In the genomic region with DNA sequence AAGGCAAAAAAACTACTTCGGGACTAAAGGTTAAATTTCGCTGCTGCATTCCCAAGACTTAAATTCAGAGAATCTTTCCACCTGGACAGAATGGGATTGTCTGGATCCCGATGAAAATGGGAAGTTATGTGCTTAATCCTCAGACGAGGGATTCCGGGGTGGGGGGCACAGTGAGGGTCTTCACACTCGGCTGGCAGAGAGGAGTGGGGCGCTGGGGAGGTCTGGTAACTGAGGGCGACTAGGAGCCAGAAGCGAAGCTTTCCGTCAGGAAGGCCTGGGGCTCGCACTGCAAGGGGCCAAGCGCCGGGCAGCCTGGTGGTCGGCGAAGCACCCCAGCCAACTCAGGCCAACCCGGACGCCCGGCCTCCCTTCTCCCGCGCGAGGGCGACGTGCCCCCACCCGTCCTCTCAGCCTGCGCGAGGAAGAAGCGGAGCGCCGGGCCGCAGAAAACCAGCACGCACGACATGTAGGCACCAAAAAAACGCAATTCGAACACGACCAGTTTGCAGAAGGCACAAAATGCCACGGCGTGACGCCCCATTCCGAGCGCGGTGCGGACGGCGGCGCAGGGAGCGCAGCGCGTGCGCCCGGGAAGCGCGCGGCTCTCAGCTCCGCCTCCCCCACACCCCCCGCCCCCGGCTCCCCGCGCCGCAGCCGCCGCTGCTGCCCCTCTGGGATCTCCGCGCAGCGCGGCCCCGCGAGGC, we compare ENCODE assay signal across 1 cellular context.
A peak's percentile ranks its signal among the peaks of the same experiment; 100 is the strongest.
TF ChIP-seq lines count a peak whose summit lies in the region.

No MANE protein-coding gene starts in this region.

TF ChIP-seq in HepG2, 621 proteins besides CTCF, POLR2A, EP300 and RAD21 (continued from another document and continues in another):
- TF ChIP-seq, protein P1, sequence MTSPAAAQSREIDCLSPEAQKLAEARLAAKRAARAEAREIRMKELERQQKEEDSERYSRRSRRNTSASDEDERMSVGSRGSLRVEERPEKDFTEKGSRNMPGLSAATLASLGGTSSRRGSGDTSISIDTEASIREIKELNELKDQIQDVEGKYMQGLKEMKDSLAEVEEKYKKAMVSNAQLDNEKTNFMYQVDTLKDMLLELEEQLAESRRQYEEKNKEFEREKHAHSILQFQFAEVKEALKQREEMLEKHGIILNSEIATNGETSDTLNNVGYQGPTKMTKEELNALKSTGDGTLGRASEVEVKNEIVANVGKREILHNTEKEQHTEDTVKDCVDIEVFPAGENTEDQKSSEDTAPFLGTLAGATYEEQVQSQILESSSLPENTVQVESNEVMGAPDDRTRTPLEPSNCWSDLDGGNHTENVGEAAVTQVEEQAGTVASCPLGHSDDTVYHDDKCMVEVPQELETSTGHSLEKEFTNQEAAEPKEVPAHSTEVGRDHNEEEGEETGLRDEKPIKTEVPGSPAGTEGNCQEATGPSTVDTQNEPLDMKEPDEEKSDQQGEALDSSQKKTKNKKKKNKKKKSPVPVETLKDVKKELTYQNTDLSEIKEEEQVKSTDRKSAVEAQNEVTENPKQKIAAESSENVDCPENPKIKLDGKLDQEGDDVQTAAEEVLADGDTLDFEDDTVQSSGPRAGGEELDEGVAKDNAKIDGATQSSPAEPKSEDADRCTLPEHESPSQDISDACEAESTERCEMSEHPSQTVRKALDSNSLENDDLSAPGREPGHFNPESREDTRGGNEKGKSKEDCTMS (CRISPR knock-in tag; conservative IDR thresholded peaks at IDR 0.05): no peak
- TF ChIP-seq ZNF841 (CRISPR knock-in tag; IDR thresholded peaks at IDR 0.05; ENCODE audit: borderline replicate concordance): peak; percentile 5; the same call in 1 of the 2 replicates
- TF ChIP-seq SP140L (CRISPR knock-in tag; IDR thresholded peaks at IDR 0.05; ENCODE audit: borderline replicate concordance): 0 out of 2 replicates have a peak, but pooled peaks have one; percentile 31
- TF ChIP-seq YEATS4 (CRISPR knock-in tag; IDR thresholded peaks at IDR 0.05; ENCODE audit: borderline replicate concordance): peak; percentile 85
- TF ChIP-seq POGZ (CRISPR knock-in tag; IDR thresholded peaks at IDR 0.05): no peak
- TF ChIP-seq ZNF7 (CRISPR knock-in tag; IDR thresholded peaks at IDR 0.05): 0 out of 2 replicates have a peak, but pooled peaks have one; percentile 18
- TF ChIP-seq ZFX (CRISPR knock-in tag; IDR thresholded peaks at IDR 0.05; ENCODE audit: low read depth): peak; percentile 84
- no peak for TF ChIP-seq ZNF10 (CRISPR knock-in tag; IDR thresholded peaks at IDR 0.05; ENCODE audit: borderline replicate concordance, low read depth)
- TF ChIP-seq, protein P2, sequence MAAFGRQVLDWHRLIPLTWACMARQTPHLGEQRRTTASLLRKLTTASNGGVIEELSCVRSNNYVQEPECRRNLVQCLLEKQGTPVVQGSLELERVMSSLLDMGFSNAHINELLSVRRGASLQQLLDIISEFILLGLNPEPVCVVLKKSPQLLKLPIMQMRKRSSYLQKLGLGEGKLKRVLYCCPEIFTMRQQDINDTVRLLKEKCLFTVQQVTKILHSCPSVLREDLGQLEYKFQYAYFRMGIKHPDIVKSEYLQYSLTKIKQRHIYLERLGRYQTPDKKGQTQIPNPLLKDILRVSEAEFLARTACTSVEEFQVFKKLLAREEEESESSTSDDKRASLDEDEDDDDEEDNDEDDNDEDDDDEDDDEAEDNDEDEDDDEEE (CRISPR knock-in tag; IDR thresholded peaks at IDR 0.05): peak; percentile 58; the same call in 1 of the 2 replicates
- TF ChIP-seq, protein P3, sequence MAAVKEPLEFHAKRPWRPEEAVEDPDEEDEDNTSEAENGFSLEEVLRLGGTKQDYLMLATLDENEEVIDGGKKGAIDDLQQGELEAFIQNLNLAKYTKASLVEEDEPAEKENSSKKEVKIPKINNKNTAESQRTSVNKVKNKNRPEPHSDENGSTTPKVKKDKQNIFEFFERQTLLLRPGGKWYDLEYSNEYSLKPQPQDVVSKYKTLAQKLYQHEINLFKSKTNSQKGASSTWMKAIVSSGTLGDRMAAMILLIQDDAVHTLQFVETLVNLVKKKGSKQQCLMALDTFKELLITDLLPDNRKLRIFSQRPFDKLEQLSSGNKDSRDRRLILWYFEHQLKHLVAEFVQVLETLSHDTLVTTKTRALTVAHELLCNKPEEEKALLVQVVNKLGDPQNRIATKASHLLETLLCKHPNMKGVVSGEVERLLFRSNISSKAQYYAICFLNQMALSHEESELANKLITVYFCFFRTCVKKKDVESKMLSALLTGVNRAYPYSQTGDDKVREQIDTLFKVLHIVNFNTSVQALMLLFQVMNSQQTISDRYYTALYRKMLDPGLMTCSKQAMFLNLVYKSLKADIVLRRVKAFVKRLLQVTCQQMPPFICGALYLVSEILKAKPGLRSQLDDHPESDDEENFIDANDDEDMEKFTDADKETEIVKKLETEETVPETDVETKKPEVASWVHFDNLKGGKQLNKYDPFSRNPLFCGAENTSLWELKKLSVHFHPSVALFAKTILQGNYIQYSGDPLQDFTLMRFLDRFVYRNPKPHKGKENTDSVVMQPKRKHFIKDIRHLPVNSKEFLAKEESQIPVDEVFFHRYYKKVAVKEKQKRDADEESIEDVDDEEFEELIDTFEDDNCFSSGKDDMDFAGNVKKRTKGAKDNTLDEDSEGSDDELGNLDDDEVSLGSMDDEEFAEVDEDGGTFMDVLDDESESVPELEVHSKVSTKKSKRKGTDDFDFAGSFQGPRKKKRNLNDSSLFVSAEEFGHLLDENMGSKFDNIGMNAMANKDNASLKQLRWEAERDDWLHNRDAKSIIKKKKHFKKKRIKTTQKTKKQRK (IDR thresholded peaks at IDR 0.05; ENCODE audit: low read length): no peak
- peak; percentile 77 for TF ChIP-seq DMAP1 (CRISPR knock-in tag; IDR thresholded peaks at IDR 0.05)
- TF ChIP-seq RXRA (CRISPR knock-in tag; IDR thresholded peaks at IDR 0.05): peak; percentile 84
- TF ChIP-seq SRF (IDR thresholded peaks at IDR 0.05; ENCODE audit: low read depth, low read length): no peak
- no peak for TF ChIP-seq NFIB (CRISPR knock-in tag; IDR thresholded peaks at IDR 0.05; ENCODE audit: borderline replicate concordance)
- TF ChIP-seq, protein P4, sequence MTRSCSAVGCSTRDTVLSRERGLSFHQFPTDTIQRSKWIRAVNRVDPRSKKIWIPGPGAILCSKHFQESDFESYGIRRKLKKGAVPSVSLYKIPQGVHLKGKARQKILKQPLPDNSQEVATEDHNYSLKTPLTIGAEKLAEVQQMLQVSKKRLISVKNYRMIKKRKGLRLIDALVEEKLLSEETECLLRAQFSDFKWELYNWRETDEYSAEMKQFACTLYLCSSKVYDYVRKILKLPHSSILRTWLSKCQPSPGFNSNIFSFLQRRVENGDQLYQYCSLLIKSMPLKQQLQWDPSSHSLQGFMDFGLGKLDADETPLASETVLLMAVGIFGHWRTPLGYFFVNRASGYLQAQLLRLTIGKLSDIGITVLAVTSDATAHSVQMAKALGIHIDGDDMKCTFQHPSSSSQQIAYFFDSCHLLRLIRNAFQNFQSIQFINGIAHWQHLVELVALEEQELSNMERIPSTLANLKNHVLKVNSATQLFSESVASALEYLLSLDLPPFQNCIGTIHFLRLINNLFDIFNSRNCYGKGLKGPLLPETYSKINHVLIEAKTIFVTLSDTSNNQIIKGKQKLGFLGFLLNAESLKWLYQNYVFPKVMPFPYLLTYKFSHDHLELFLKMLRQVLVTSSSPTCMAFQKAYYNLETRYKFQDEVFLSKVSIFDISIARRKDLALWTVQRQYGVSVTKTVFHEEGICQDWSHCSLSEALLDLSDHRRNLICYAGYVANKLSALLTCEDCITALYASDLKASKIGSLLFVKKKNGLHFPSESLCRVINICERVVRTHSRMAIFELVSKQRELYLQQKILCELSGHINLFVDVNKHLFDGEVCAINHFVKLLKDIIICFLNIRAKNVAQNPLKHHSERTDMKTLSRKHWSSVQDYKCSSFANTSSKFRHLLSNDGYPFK (CRISPR knock-in tag; IDR thresholded peaks at IDR 0.05; ENCODE audit: borderline replicate concordance): peak; percentile 54; the same call in 1 of the 2 replicates
- TF ChIP-seq, protein P5, sequence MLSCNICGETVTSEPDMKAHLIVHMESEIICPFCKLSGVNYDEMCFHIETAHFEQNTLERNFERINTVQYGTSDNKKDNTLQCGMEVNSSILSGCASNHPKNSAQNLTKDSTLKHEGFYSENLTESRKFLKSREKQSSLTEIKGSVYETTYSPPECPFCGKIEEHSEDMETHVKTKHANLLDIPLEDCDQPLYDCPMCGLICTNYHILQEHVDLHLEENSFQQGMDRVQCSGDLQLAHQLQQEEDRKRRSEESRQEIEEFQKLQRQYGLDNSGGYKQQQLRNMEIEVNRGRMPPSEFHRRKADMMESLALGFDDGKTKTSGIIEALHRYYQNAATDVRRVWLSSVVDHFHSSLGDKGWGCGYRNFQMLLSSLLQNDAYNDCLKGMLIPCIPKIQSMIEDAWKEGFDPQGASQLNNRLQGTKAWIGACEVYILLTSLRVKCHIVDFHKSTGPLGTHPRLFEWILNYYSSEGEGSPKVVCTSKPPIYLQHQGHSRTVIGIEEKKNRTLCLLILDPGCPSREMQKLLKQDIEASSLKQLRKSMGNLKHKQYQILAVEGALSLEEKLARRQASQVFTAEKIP (CRISPR knock-in tag; IDR thresholded peaks at IDR 0.05; ENCODE audit: borderline replicate concordance): no peak
- TF ChIP-seq, protein P6, sequence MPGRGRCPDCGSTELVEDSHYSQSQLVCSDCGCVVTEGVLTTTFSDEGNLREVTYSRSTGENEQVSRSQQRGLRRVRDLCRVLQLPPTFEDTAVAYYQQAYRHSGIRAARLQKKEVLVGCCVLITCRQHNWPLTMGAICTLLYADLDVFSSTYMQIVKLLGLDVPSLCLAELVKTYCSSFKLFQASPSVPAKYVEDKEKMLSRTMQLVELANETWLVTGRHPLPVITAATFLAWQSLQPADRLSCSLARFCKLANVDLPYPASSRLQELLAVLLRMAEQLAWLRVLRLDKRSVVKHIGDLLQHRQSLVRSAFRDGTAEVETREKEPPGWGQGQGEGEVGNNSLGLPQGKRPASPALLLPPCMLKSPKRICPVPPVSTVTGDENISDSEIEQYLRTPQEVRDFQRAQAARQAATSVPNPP (CRISPR knock-in tag; IDR thresholded peaks at IDR 0.05): peak; percentile 44; the same call in 1 of the 2 replicates
- TF ChIP-seq TRIM24 (CRISPR knock-in tag; IDR thresholded peaks at IDR 0.05): no peak
- TF ChIP-seq PHF8 (CRISPR knock-in tag; IDR thresholded peaks at IDR 0.05): peak; percentile 94
- no peak for TF ChIP-seq U2AF1 (optimal IDR thresholded peaks at IDR 0.05; ENCODE audit: low read depth, low read length)
- TF ChIP-seq ZNF816 (CRISPR knock-in tag; IDR thresholded peaks at IDR 0.05; ENCODE audit: borderline replicate concordance): peak; percentile 76; the same call in 1 of the 2 replicates
- TF ChIP-seq ZNF143 (CRISPR knock-in tag; IDR thresholded peaks at IDR 0.05): 0 out of 2 replicates have a peak, but pooled peaks have one; percentile 34
- TF ChIP-seq SAP130 (CRISPR knock-in tag; IDR thresholded peaks at IDR 0.05; ENCODE audit: low read depth): peak; percentile 50; the same call in 1 of the 2 replicates
- no peak for TF ChIP-seq KLF15 (CRISPR knock-in tag; IDR thresholded peaks at IDR 0.05; ENCODE audit: borderline replicate concordance)
- TF ChIP-seq JARID2 (CRISPR knock-in tag; IDR thresholded peaks at IDR 0.05; ENCODE audit: insufficient replicate concordance): no peak
- no peak for TF ChIP-seq ESRRA (CRISPR knock-in tag; IDR thresholded peaks at IDR 0.05; ENCODE audit: low read depth)
- TF ChIP-seq, protein P7, sequence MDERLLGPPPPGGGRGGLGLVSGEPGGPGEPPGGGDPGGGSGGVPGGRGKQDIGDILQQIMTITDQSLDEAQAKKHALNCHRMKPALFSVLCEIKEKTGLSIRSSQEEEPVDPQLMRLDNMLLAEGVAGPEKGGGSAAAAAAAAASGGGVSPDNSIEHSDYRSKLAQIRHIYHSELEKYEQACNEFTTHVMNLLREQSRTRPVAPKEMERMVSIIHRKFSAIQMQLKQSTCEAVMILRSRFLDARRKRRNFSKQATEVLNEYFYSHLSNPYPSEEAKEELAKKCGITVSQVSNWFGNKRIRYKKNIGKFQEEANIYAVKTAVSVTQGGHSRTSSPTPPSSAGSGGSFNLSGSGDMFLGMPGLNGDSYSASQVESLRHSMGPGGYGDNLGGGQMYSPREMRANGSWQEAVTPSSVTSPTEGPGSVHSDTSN (CRISPR knock-in tag; IDR thresholded peaks at IDR 0.05): no peak
- peak; percentile 18 for TF ChIP-seq ZNF547 (CRISPR knock-in tag; IDR thresholded peaks at IDR 0.05)
- TF ChIP-seq, protein P8, sequence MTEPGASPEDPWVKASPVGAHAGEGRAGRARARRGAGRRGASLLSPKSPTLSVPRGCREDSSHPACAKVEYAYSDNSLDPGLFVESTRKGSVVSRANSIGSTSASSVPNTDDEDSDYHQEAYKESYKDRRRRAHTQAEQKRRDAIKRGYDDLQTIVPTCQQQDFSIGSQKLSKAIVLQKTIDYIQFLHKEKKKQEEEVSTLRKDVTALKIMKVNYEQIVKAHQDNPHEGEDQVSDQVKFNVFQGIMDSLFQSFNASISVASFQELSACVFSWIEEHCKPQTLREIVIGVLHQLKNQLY (CRISPR knock-in tag; IDR thresholded peaks at IDR 0.05): no peak
- TF ChIP-seq ZNF34 (CRISPR knock-in tag; IDR thresholded peaks at IDR 0.05; ENCODE audit: borderline replicate concordance): no peak
- no peak for TF ChIP-seq NBN (conservative IDR thresholded peaks at IDR 0.05)
- TF ChIP-seq, protein P9, sequence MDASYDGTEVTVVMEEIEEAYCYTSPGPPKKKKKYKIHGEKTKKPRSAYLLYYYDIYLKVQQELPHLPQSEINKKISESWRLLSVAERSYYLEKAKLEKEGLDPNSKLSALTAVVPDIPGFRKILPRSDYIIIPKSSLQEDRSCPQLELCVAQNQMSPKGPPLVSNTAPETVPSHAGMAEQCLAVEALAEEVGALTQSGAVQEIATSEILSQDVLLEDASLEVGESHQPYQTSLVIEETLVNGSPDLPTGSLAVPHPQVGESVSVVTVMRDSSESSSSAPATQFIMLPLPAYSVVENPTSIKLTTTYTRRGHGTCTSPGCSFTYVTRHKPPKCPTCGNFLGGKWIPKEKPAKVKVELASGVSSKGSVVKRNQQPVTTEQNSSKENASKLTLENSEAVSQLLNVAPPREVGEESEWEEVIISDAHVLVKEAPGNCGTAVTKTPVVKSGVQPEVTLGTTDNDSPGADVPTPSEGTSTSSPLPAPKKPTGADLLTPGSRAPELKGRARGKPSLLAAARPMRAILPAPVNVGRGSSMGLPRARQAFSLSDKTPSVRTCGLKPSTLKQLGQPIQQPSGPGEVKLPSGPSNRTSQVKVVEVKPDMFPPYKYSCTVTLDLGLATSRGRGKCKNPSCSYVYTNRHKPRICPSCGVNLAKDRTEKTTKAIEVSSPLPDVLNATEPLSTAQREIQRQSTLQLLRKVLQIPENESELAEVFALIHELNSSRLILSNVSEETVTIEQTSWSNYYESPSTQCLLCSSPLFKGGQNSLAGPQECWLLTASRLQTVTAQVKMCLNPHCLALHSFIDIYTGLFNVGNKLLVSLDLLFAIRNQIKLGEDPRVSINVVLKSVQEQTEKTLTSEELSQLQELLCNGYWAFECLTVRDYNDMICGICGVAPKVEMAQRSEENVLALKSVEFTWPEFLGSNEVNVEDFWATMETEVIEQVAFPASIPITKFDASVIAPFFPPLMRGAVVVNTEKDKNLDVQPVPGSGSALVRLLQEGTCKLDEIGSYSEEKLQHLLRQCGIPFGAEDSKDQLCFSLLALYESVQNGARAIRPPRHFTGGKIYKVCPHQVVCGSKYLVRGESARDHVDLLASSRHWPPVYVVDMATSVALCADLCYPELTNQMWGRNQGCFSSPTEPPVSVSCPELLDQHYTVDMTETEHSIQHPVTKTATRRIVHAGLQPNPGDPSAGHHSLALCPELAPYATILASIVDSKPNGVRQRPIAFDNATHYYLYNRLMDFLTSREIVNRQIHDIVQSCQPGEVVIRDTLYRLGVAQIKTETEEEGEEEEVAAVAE (CRISPR knock-in tag; IDR thresholded peaks at IDR 0.05; ENCODE audit: borderline replicate concordance): 0 out of 2 replicates have a peak, but pooled peaks have one; percentile 48
- TF ChIP-seq RORA (CRISPR knock-in tag; IDR thresholded peaks at IDR 0.05): no peak; the same call in 1 of the 2 replicates
- TF ChIP-seq FOSL1 (CRISPR knock-in tag; IDR thresholded peaks at IDR 0.05; ENCODE audit: borderline replicate concordance): no peak
- no peak for TF ChIP-seq SMC3 (IDR thresholded peaks at IDR 0.05; ENCODE audit: low read length)
- no peak for TF ChIP-seq CCAR2 (optimal IDR thresholded peaks at IDR 0.05; ENCODE audit: low read depth, low read length)
- no peak for TF ChIP-seq MATR3 (CRISPR knock-in tag; IDR thresholded peaks at IDR 0.05)
- peak; percentile 74 for TF ChIP-seq HOXA3 (CRISPR knock-in tag; IDR thresholded peaks at IDR 0.05)
